17 cellular contexts compared by ENCODE assay signal in the genomic region with DNA sequence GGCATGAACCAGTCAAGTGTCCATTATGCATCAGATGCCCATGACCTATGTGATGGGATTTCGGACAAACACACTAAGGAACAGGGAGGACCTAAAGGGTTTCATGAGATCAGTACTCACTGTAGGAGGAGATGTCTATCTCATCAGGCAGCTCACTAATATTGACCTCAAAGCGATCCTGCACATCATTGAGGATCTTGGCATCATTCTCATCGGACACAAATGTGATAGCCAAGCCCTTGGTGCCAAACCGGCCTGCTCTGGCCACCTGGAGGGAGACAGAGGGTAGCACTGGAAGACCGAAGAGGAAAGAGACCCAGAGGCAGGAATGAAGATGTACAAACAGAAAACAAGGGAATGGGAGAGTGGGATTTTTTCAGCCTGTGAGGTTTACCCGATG. TPM values are rescaled to one million over a fixed set of nuclear protein-coding genes. Genes with fewer than 3 reads are reported as not detected.
A peak's percentile ranks its signal among the peaks of the same experiment; 100 is the strongest.
DNase-seq lines count a peak whose midpoint lies in the region; ATAC-seq and TF ChIP-seq lines count a peak whose summit lies in the region.
"Had no signal": no experiment of that assay in that cellular context is flagged by ENCODE, and none has a peak within 500 bp of the region (broad histone marks: within the 10 kb centered on the region; RNA-seq: fewer than 3 reads in every experiment).

No MANE protein-coding gene starts in this region.

- no peaks in the 10 kb centered on the region for H3K27me3 ChIP-seq in osteoblast (ENCODE audit: insufficient read depth, low read length)
- H3K27me3 ChIP-seq: BLaER1 treated with 17β-estradiol and CSF1 and Interleukin-3, amounts not matched to agents 10 nM and 100 nM; SJCRH30 had no signal

- no peak overlapping the region for H3K27ac ChIP-seq in osteoblast (ENCODE audit: low read depth, low read length)
- H3K27ac ChIP-seq: BLaER1 treated with 17β-estradiol and CSF1 and Interleukin-3, amounts not matched to agents 10 nM and 100 nM; SJCRH30 had no signal

- H3K4me2 ChIP-seq in osteoblast (ENCODE audit: insufficient read depth, low read length), result no peak overlapping the region
- H3K4me2 ChIP-seq: BLaER1 treated with 17β-estradiol and CSF1 and Interleukin-3, amounts not matched to agents 10 nM and 100 nM had no signal

- peak; percentile 17 for DNase-seq in activated T-cell treated with anti-CD3 and anti-CD28 coated beads, Interleukin-2, amount 50 U/mL, for 24 hours
- no peak for DNase-seq in activated T-cell treated with anti-CD3 and anti-CD28 coated beads, Interleukin-2, amount 50 U/mL, for 72 hours
- DNase-seq in M059J (ENCODE audit: low read depth) (peak; percentile 30), cerebellar cortex (ENCODE audit: low spot score) (peak; percentile 22), osteoblast (ENCODE audit: insufficient read length, low spot score, missing footprints) (no peak), NOMO-1 treated with DMSO at 0.1 percent for 48 hours (lab: John Stamatoyannopoulos, UW; ENCODE audit: unreplicated experiment) (no peak), NCI-H526 treated with DMSO at 0.1 percent for 48 hours (lab: John Stamatoyannopoulos, UW) (no peak)
- DNase-seq: DMS79 treated with DMSO at 0.1 percent for 48 hours, NCI-H1048, NCI-H146, NCI-H226, NCI-H526, SJCRH30 had no signal

- peaks cover 18% of the 10 kb centered on the region for H3K79me2 ChIP-seq in osteoblast (ENCODE audit: insufficient read depth, low read length)

- peaks cover 52% of the 10 kb centered on the region for H3K36me3 ChIP-seq in osteoblast (ENCODE audit: insufficient read depth, low read length)

- H3K4me3 Mint-ChIP-seq in activated T-cell treated with anti-CD3 and anti-CD28 coated beads, Interleukin-2, amount 50 U/mL, for 24 hours, result no peak overlapping the region
- no peak overlapping the region for H3K4me3 Mint-ChIP-seq in activated T-cell treated with anti-CD3 and anti-CD28 coated beads, Interleukin-2, amount 50 U/mL, for 72 hours

- H3K27me3 Mint-ChIP-seq in activated T-cell treated with anti-CD3 and anti-CD28 coated beads, Interleukin-2, amount 50 U/mL, for 24 hours, result no peaks in the 10 kb centered on the region
- H3K27me3 Mint-ChIP-seq in activated T-cell treated with anti-CD3 and anti-CD28 coated beads, Interleukin-2, amount 50 U/mL, for 72 hours (ENCODE audit: low read depth), result no peaks in the 10 kb centered on the region

- peaks cover 57% of the 10 kb centered on the region for H4K20me1 ChIP-seq in osteoblast (ENCODE audit: insufficient read depth, low read length)

- no peak overlapping the region for H2AFZ ChIP-seq in osteoblast (ENCODE audit: low read length)

- H3K4me1 ChIP-seq in osteoblast (ENCODE audit: insufficient read depth, low read length), result peaks cover 15% of the 10 kb centered on the region
- H3K4me1 ChIP-seq: SJCRH30 had no signal

- TF ChIP-seq CTCF in osteoblast (IDR thresholded peaks at IDR 0.05; ENCODE audit: extremely low read depth, low read depth, low read length), result peak; percentile 10

- H3K36me3 Mint-ChIP-seq in activated T-cell treated with anti-CD3 and anti-CD28 coated beads, Interleukin-2, amount 50 U/mL, for 24 hours (ENCODE audit: low read depth), result peaks cover 76% of the 10 kb centered on the region
- H3K36me3 Mint-ChIP-seq in activated T-cell treated with anti-CD3 and anti-CD28 coated beads, Interleukin-2, amount 50 U/mL, for 72 hours (ENCODE audit: insufficient read depth in 2 of 2), result peaks cover 21 to 41% of the 10 kb centered on the region in 2 donors

- no peak for ATAC-seq in activated T-cell treated with anti-CD3 and anti-CD28 coated beads, Interleukin-2, amount 50 U/mL, for 72 hours (replicated peaks in 1 of 2)
- no peak for ATAC-seq in GM19463 (IDR thresholded peaks at IDR 0.05; ENCODE audit: unreplicated experiment)

- H3K4me3 ChIP-seq in osteoblast (ENCODE audit: insufficient read depth, low read length), result no peak overlapping the region
- H3K4me3 ChIP-seq: BLaER1 treated with 17β-estradiol and CSF1 and Interleukin-3, amounts not matched to agents 10 nM and 100 nM; SJCRH30 had no signal

- H3K4me1 Mint-ChIP-seq in activated T-cell treated with anti-CD3 and anti-CD28 coated beads, Interleukin-2, amount 50 U/mL, for 24 hours (ENCODE audit: low read depth), result peaks cover 35% of the 10 kb centered on the region
- H3K4me1 Mint-ChIP-seq in activated T-cell treated with anti-CD3 and anti-CD28 coated beads, Interleukin-2, amount 50 U/mL, for 72 hours (ENCODE audit: low read depth), result peaks cover 25% of the 10 kb centered on the region

- H3K9me3 ChIP-seq in osteoblast (ENCODE audit: low read depth, low read length), result no peaks in the 10 kb centered on the region
- H3K9me3 ChIP-seq: BLaER1 treated with 17β-estradiol and CSF1 and Interleukin-3, amounts not matched to agents 10 nM and 100 nM; SJCRH30 had no signal

- H3K27ac Mint-ChIP-seq in activated T-cell treated with anti-CD3 and anti-CD28 coated beads, Interleukin-2, amount 50 U/mL, for 24 hours, result no peak overlapping the region
- no peak overlapping the region for H3K27ac Mint-ChIP-seq in activated T-cell treated with anti-CD3 and anti-CD28 coated beads, Interleukin-2, amount 50 U/mL, for 72 hours

- no peaks in the 10 kb centered on the region for H3K9me3 Mint-ChIP-seq in activated T-cell treated with anti-CD3 and anti-CD28 coated beads, Interleukin-2, amount 50 U/mL, for 24 hours
- H3K9me3 Mint-ChIP-seq in activated T-cell treated with anti-CD3 and anti-CD28 coated beads, Interleukin-2, amount 50 U/mL, for 72 hours, result no peaks in the 10 kb centered on the region

RNA-seq across cellular contexts. Expression of a gene that starts 1.9 kb away (rescaled TPM):
- not detected for total RNA-seq in activated T-cell treated with anti-CD3 and anti-CD28 coated beads, Interleukin-2, amount 50 U/mL, for 72 hours
- not detected in 2 replicates for total RNA-seq in M059J (2014; rRNA removed; shearing (Covaris generic))
- total RNA-seq in osteoblast, result not detected in 2 replicates
- total RNA-seq: A172, H4, SJCRH30 had no signal

RNA-seq across cellular contexts. Expression of a gene that starts 11.1 kb away (rescaled TPM):
- 100 to 1,000 TPM; 567 to 644 TPM for total RNA-seq in activated T-cell treated with anti-CD3 and anti-CD28 coated beads, Interleukin-2, amount 50 U/mL, for 72 hours
- total RNA-seq in M059J (2014; rRNA removed; shearing (Covaris generic)), result 351 and 506 TPM in 2 replicates
- total RNA-seq in osteoblast, result 240 and 262 TPM in 2 replicates

RNA-seq across cellular contexts. Expression of a gene that starts 15.7 kb away (rescaled TPM):
- 1 to 10 TPM; 4.1 to 5.6 TPM for total RNA-seq in activated T-cell treated with anti-CD3 and anti-CD28 coated beads, Interleukin-2, amount 50 U/mL, for 72 hours
- total RNA-seq in M059J (2014; rRNA removed; shearing (Covaris generic)), result 0.20 TPM in 1 of 2 replicates, not detected in the other
- total RNA-seq in osteoblast, result 2.2 and 2.9 TPM in 2 replicates

RNA-seq across cellular contexts. Expression of a gene that starts 16.7 kb away (rescaled TPM):
- total RNA-seq in activated T-cell treated with anti-CD3 and anti-CD28 coated beads, Interleukin-2, amount 50 U/mL, for 72 hours, result 10 to 100 TPM; 28.0 to 36.6 TPM
- 12.8 and 25.7 TPM in 2 replicates for total RNA-seq in M059J (2014; rRNA removed; shearing (Covaris generic))
- 43.6 and 56.8 TPM in 2 replicates for total RNA-seq in osteoblast

RNA-seq across cellular contexts. Expression of a gene that starts 32.7 kb away (rescaled TPM):
- total RNA-seq in activated T-cell treated with anti-CD3 and anti-CD28 coated beads, Interleukin-2, amount 50 U/mL, for 72 hours, result 10 to 100 TPM; 18.7 to 22.3 TPM
- 47.6 and 59.9 TPM in 2 replicates for total RNA-seq in M059J (2014; rRNA removed; shearing (Covaris generic))
- 12.7 and 14.1 TPM in 2 replicates for total RNA-seq in osteoblast
- total RNA-seq: SJCRH30 had no signal

Comparison
In these comparisons a context has a peak if more than half of its experiments do, and no peak if none do; other contexts are left out.
1. DNase-seq: peak in activated T-cell treated with anti-CD3 and anti-CD28 coated beads, Interleukin-2, amount 50 U/mL, for 24 hours (single experiment), M059J (single experiment) and cerebellar cortex (single experiment); none in activated T-cell treated with anti-CD3 and anti-CD28 coated beads, Interleukin-2, amount 50 U/mL, for 72 hours (0 of 2), osteoblast (single experiment), NOMO-1 treated with DMSO at 0.1 percent for 48 hours (single experiment) and NCI-H526 treated with DMSO at 0.1 percent for 48 hours (single experiment).